Comparison of ENCODE assay signal across 26 cellular contexts in genomic region chr18:73835656-73836055, GRCh38.
"Had no signal": no experiment of that assay in that cellular context is flagged by ENCODE, and none has a peak within 500 bp of the region (broad histone marks: within the 10 kb centered on the region; RNA-seq: fewer than 3 reads in every experiment).

No MANE protein-coding gene starts in this region.

- H3K27me3 ChIP-seq: esophagus squamous epithelium, ovary, right atrium auricular region, stomach, thyroid gland, upper lobe of left lung had no signal

- FAIRE-seq: keratinocyte had no signal

- DNase-seq: activated CD4-positive, alpha-beta T cell treated with anti-CD3 and anti-CD28 coated beads for 36 hours; activated CD4-positive, CD25-positive, alpha-beta regulatory T cell; activated CD8-positive, alpha-beta memory T cell treated with anti-CD3 and anti-CD28 coated beads, Interleukin-2, amount 10 ng/mL, durations not matched to agents 7 days and 5 days; activated CD8-positive, alpha-beta T cell treated with anti-CD3 and anti-CD28 coated beads, Interleukin-2, amount 10 ng/mL, durations not matched to agents 7 days and 5 days; activated naive CD4-positive, alpha-beta T cell treated with Interleukin-2 at 50 U/mL for 16 hours; activated T-cell treated with anti-CD3 and anti-CD28 coated beads, Interleukin-2, amount 50 U/mL, for 72 hours; anterior cingulate cortex; central memory CD4-positive, alpha-beta T cell; endodermal cell; esophagus squamous epithelium; head of caudate nucleus; hippocampal formation; left colon; midbrain; naive thymus-derived CD4-positive, alpha-beta T cell; ovary; psoas muscle; stimulated activated CD4-positive, alpha-beta T cell treated with anti-CD3 and anti-CD28 coated beads, Interleukin-2, amount 100 ng/mL, for 24 hours; stimulated activated naive B cell treated with anti-CD40 and anti-IgM and Interleukin-4, amounts not matched to agents 10 μg/mL and 1 μg/mL and 100 μg/mL, for 72 hours; stomach; T-helper 1 cell; thyroid gland; upper lobe of left lung had no signal

- H3K4me1 ChIP-seq: esophagus squamous epithelium, psoas muscle, right atrium auricular region, stomach, thyroid gland, upper lobe of left lung had no signal

- ATAC-seq: activated CD4-positive, alpha-beta T cell treated with anti-CD3 and anti-CD28 coated beads for 36 hours; activated CD8-positive, alpha-beta memory T cell treated with anti-CD3 and anti-CD28 coated beads, Interleukin-2, amount 10 ng/mL, durations not matched to agents 7 days and 5 days; activated CD8-positive, alpha-beta T cell treated with anti-CD3 and anti-CD28 coated beads, Interleukin-2, amount 10 ng/mL, durations not matched to agents 7 days and 5 days; activated T-cell treated with anti-CD3 and anti-CD28 coated beads, Interleukin-2, amount 50 U/mL, for 72 hours; left colon; naive thymus-derived CD4-positive, alpha-beta T cell; psoas muscle; stimulated activated naive B cell treated with anti-CD40 and anti-IgM and Interleukin-4, amounts not matched to agents 10 μg/mL and 1 μg/mL and 100 μg/mL, for 72 hours had no signal

- H3K4me2 ChIP-seq: smooth muscle cell had no signal

- H3K9me3 ChIP-seq: esophagus squamous epithelium, ovary, psoas muscle, right atrium auricular region, stomach, thyroid gland, upper lobe of left lung had no signal

- H3K27ac ChIP-seq: esophagus squamous epithelium, ovary, psoas muscle, right atrium auricular region, stomach, thyroid gland, upper lobe of left lung had no signal

- H3K36me3 ChIP-seq: esophagus squamous epithelium, ovary, right atrium auricular region, stomach, thyroid gland, upper lobe of left lung had no signal

- H3K4me3 ChIP-seq: esophagus squamous epithelium, ovary, psoas muscle, right atrium auricular region, smooth muscle cell, stomach, thyroid gland, upper lobe of left lung had no signal
